Comparison of ENCODE assay signal across 1 cellular context in the genomic region with DNA sequence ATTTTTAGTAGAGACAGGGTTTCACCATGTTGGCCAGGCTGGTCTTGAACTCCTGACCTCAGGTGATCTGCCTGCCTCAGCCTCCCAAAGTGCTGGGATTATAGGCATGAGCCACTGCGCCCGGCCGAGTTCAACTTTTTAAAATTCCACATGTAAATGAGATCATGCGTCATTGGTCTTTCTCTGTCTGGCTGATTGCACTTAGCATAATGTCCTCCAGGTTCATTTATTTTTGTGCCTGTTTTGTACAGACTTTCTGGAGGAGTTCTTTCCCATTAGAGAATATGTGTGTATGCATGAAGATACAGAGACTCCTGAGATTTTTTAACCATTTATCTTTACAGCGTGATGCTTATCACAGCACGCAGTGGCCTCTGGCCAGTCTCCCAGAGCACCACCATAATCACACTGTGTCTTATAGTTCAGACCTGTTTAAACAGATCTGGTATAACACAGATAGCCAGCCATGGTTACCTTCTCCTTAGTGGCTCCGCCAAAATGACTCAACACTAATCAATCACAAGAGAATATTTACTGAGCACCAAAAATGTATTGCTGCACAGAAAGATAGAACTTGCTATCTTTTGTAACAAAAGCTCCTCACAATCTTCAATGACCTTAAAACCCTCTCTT.
TF ChIP-seq lines count a peak whose summit lies in the region.

No MANE protein-coding gene starts in this region.

TF ChIP-seq in HepG2, 621 proteins besides CTCF, POLR2A, EP300 and RAD21 (continued from another document):
- TF ChIP-seq MXD4 (CRISPR knock-in tag; IDR thresholded peaks at IDR 0.05): no peak
- TF ChIP-seq, protein P1, sequence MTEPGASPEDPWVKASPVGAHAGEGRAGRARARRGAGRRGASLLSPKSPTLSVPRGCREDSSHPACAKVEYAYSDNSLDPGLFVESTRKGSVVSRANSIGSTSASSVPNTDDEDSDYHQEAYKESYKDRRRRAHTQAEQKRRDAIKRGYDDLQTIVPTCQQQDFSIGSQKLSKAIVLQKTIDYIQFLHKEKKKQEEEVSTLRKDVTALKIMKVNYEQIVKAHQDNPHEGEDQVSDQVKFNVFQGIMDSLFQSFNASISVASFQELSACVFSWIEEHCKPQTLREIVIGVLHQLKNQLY (CRISPR knock-in tag; IDR thresholded peaks at IDR 0.05): no peak
- TF ChIP-seq, protein P2, sequence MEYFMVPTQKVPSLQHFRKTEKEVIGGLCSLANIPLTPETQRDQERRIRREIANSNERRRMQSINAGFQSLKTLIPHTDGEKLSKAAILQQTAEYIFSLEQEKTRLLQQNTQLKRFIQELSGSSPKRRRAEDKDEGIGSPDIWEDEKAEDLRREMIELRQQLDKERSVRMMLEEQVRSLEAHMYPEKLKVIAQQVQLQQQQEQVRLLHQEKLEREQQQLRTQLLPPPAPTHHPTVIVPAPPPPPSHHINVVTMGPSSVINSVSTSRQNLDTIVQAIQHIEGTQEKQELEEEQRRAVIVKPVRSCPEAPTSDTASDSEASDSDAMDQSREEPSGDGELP (IDR thresholded peaks at IDR 0.05; ENCODE audit: borderline replicate concordance, low read depth): no peak
- no peak for TF ChIP-seq MIER3 (CRISPR knock-in tag; IDR thresholded peaks at IDR 0.05; ENCODE audit: borderline replicate concordance)
- TF ChIP-seq KLF9 (CRISPR knock-in tag; IDR thresholded peaks at IDR 0.05; ENCODE audit: low read depth): no peak
- no peak for TF ChIP-seq SNAI1 (CRISPR knock-in tag; IDR thresholded peaks at IDR 0.05; ENCODE audit: borderline replicate concordance)
- TF ChIP-seq, protein P3, sequence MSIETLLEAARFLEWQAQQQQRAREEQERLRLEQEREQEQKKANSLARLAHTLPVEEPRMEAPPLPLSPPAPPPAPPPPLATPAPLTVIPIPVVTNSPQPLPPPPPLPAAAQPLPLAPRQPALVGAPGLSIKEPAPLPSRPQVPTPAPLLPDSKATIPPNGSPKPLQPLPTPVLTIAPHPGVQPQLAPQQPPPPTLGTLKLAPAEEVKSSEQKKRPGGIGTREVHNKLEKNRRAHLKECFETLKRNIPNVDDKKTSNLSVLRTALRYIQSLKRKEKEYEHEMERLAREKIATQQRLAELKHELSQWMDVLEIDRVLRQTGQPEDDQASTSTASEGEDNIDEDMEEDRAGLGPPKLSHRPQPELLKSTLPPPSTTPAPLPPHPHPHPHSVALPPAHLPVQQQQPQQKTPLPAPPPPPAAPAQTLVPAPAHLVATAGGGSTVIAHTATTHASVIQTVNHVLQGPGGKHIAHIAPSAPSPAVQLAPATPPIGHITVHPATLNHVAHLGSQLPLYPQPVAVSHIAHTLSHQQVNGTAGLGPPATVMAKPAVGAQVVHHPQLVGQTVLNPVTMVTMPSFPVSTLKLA (IDR thresholded peaks at IDR 0.05): no peak
- TF ChIP-seq, protein P4, sequence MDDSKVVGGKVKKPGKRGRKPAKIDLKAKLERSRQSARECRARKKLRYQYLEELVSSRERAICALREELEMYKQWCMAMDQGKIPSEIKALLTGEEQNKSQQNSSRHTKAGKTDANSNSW (CRISPR knock-in tag; IDR thresholded peaks at IDR 0.05; ENCODE audit: borderline replicate concordance): no peak
- no peak for TF ChIP-seq ZMYM2 (CRISPR knock-in tag; IDR thresholded peaks at IDR 0.05)
- TF ChIP-seq, protein P5, sequence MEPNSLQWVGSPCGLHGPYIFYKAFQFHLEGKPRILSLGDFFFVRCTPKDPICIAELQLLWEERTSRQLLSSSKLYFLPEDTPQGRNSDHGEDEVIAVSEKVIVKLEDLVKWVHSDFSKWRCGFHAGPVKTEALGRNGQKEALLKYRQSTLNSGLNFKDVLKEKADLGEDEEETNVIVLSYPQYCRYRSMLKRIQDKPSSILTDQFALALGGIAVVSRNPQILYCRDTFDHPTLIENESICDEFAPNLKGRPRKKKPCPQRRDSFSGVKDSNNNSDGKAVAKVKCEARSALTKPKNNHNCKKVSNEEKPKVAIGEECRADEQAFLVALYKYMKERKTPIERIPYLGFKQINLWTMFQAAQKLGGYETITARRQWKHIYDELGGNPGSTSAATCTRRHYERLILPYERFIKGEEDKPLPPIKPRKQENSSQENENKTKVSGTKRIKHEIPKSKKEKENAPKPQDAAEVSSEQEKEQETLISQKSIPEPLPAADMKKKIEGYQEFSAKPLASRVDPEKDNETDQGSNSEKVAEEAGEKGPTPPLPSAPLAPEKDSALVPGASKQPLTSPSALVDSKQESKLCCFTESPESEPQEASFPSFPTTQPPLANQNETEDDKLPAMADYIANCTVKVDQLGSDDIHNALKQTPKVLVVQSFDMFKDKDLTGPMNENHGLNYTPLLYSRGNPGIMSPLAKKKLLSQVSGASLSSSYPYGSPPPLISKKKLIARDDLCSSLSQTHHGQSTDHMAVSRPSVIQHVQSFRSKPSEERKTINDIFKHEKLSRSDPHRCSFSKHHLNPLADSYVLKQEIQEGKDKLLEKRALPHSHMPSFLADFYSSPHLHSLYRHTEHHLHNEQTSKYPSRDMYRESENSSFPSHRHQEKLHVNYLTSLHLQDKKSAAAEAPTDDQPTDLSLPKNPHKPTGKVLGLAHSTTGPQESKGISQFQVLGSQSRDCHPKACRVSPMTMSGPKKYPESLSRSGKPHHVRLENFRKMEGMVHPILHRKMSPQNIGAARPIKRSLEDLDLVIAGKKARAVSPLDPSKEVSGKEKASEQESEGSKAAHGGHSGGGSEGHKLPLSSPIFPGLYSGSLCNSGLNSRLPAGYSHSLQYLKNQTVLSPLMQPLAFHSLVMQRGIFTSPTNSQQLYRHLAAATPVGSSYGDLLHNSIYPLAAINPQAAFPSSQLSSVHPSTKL (CRISPR knock-in tag; IDR thresholded peaks at IDR 0.05): peak; percentile 20; the same call in 1 of the 2 replicates
- TF ChIP-seq, protein P6, sequence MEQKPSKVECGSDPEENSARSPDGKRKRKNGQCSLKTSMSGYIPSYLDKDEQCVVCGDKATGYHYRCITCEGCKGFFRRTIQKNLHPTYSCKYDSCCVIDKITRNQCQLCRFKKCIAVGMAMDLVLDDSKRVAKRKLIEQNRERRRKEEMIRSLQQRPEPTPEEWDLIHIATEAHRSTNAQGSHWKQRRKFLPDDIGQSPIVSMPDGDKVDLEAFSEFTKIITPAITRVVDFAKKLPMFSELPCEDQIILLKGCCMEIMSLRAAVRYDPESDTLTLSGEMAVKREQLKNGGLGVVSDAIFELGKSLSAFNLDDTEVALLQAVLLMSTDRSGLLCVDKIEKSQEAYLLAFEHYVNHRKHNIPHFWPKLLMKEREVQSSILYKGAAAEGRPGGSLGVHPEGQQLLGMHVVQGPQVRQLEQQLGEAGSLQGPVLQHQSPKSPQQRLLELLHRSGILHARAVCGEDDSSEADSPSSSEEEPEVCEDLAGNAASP (CRISPR knock-in tag; IDR thresholded peaks at IDR 0.05; ENCODE audit: borderline replicate concordance): peak; percentile 23; the same call in 1 of the 2 replicates
- TF ChIP-seq ZNF878 (CRISPR knock-in tag; IDR thresholded peaks at IDR 0.05): no peak
- TF ChIP-seq, protein P7, sequence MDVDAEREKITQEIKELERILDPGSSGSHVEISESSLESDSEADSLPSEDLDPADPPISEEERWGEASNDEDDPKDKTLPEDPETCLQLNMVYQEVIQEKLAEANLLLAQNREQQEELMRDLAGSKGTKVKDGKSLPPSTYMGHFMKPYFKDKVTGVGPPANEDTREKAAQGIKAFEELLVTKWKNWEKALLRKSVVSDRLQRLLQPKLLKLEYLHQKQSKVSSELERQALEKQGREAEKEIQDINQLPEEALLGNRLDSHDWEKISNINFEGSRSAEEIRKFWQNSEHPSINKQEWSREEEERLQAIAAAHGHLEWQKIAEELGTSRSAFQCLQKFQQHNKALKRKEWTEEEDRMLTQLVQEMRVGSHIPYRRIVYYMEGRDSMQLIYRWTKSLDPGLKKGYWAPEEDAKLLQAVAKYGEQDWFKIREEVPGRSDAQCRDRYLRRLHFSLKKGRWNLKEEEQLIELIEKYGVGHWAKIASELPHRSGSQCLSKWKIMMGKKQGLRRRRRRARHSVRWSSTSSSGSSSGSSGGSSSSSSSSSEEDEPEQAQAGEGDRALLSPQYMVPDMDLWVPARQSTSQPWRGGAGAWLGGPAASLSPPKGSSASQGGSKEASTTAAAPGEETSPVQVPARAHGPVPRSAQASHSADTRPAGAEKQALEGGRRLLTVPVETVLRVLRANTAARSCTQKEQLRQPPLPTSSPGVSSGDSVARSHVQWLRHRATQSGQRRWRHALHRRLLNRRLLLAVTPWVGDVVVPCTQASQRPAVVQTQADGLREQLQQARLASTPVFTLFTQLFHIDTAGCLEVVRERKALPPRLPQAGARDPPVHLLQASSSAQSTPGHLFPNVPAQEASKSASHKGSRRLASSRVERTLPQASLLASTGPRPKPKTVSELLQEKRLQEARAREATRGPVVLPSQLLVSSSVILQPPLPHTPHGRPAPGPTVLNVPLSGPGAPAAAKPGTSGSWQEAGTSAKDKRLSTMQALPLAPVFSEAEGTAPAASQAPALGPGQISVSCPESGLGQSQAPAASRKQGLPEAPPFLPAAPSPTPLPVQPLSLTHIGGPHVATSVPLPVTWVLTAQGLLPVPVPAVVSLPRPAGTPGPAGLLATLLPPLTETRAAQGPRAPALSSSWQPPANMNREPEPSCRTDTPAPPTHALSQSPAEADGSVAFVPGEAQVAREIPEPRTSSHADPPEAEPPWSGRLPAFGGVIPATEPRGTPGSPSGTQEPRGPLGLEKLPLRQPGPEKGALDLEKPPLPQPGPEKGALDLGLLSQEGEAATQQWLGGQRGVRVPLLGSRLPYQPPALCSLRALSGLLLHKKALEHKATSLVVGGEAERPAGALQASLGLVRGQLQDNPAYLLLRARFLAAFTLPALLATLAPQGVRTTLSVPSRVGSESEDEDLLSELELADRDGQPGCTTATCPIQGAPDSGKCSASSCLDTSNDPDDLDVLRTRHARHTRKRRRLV (CRISPR knock-in tag; IDR thresholded peaks at IDR 0.05): no peak
- TF ChIP-seq ZNF337 (CRISPR knock-in tag; IDR thresholded peaks at IDR 0.05; ENCODE audit: borderline replicate concordance, low read depth): no peak
- no peak for TF ChIP-seq ZNF329 (CRISPR knock-in tag; IDR thresholded peaks at IDR 0.05; ENCODE audit: low read depth)
- TF ChIP-seq, protein P8, sequence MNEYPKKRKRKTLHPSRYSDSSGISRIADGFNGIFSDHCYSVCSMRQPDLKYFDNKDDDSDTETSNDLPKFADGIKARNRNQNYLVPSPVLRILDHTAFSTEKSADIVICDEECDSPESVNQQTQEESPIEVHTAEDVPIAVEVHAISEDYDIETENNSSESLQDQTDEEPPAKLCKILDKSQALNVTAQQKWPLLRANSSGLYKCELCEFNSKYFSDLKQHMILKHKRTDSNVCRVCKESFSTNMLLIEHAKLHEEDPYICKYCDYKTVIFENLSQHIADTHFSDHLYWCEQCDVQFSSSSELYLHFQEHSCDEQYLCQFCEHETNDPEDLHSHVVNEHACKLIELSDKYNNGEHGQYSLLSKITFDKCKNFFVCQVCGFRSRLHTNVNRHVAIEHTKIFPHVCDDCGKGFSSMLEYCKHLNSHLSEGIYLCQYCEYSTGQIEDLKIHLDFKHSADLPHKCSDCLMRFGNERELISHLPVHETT (CRISPR knock-in tag; conservative IDR thresholded peaks at IDR 0.05): no peak
- TF ChIP-seq GATAD2A (CRISPR knock-in tag; IDR thresholded peaks at IDR 0.05): peak; percentile 27; the same call in 1 of the 2 replicates
- TF ChIP-seq ZNF124 (CRISPR knock-in tag; IDR thresholded peaks at IDR 0.05): no peak
- TF ChIP-seq ZNF563 (CRISPR knock-in tag; IDR thresholded peaks at IDR 0.05): no peak
- TF ChIP-seq, protein P9, sequence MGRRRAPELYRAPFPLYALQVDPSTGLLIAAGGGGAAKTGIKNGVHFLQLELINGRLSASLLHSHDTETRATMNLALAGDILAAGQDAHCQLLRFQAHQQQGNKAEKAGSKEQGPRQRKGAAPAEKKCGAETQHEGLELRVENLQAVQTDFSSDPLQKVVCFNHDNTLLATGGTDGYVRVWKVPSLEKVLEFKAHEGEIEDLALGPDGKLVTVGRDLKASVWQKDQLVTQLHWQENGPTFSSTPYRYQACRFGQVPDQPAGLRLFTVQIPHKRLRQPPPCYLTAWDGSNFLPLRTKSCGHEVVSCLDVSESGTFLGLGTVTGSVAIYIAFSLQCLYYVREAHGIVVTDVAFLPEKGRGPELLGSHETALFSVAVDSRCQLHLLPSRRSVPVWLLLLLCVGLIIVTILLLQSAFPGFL (CRISPR knock-in tag; IDR thresholded peaks at IDR 0.05): no peak
- TF ChIP-seq HNRNPUL1 (IDR thresholded peaks at IDR 0.05; ENCODE audit: low read depth, low read length): no peak
- no peak for TF ChIP-seq HNRNPL (IDR thresholded peaks at IDR 0.05; ENCODE audit: low read depth, low read length)
